In the genomic region with DNA sequence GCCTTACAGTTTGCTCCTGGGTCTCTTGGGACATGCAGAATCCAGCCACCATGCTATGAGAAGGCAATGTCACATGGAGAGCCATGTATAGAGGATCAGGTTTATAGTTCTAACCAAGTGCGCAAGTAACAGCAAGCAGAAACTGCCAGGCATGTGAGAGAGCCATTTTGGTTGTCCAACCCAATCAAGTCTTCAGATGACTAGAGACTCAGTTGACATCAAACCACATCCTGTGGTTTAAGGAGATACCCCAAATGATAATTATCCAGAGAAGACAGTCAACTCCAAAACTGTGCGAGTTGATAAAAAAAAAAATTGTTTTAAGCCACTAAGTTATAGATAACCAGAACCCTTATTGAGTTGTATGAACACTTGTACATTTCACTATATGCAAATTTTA, we compare ENCODE assay signal across 25 cellular contexts. TPM values are rescaled to one million over a fixed set of nuclear protein-coding genes. Genes with fewer than 3 reads are reported as not detected.
"Had no signal": no experiment of that assay in that cellular context is flagged by ENCODE, and none has a peak within 500 bp of the region (broad histone marks: within the 10 kb centered on the region; RNA-seq: fewer than 3 reads in every experiment).

No MANE protein-coding gene starts in this region.

- ATAC-seq: activated naive CD8-positive, alpha-beta T cell treated with anti-CD3 and anti-CD28 coated beads, Interleukin-2, amount 50 U/mL, for 24 hours; activated T-cell treated with anti-CD3 and anti-CD28 coated beads, Interleukin-2, amount 50 U/mL, for 4 hours; body of pancreas; PC-3; SK-N-SH treated with all-trans-retinoic acid at 6 μM for 48 hours had no signal

- H3K4me3 Mint-ChIP-seq: activated CD4-positive, alpha-beta memory T cell treated with anti-CD3 and anti-CD28 coated beads for 36 hours; activated naive CD8-positive, alpha-beta T cell treated with anti-CD3 and anti-CD28 coated beads, Interleukin-2, amount 50 U/mL, for 24 hours; activated T-cell treated with anti-CD3 and anti-CD28 coated beads, Interleukin-2, amount 50 U/mL, for 4 hours; T-helper 2 cell treated with Interferon-gamma antibody and Interleukin-4, amounts not matched to agents 5 μg/mL and 100 μg/mL, for 36 hours had no signal

- H3K9me3 Mint-ChIP-seq: activated CD4-positive, alpha-beta memory T cell treated with anti-CD3 and anti-CD28 coated beads for 36 hours; activated naive CD8-positive, alpha-beta T cell treated with anti-CD3 and anti-CD28 coated beads, Interleukin-2, amount 50 U/mL, for 24 hours; activated T-cell treated with anti-CD3 and anti-CD28 coated beads, Interleukin-2, amount 50 U/mL, for 4 hours; activated T-helper 2 cell treated with anti-CD3 and anti-CD28 coated beads, Interferon-gamma antibody, Interleukin-2, Interleukin-4, amounts not matched to agents 10 μg/mL and 5 μg/mL and 100 μg/mL, durations not matched to agents 14 hours and 24 hours and 36 hours had no signal

- H3K27me3 Mint-ChIP-seq: activated CD4-positive, alpha-beta memory T cell treated with anti-CD3 and anti-CD28 coated beads for 36 hours had no signal

- H3K27ac Mint-ChIP-seq: activated CD4-positive, alpha-beta memory T cell treated with anti-CD3 and anti-CD28 coated beads for 36 hours; activated naive CD8-positive, alpha-beta T cell treated with anti-CD3 and anti-CD28 coated beads, Interleukin-2, amount 50 U/mL, for 24 hours; activated T-helper 2 cell treated with anti-CD3 and anti-CD28 coated beads, Interferon-gamma antibody, Interleukin-2, Interleukin-4, amounts not matched to agents 10 μg/mL and 5 μg/mL and 100 μg/mL, durations not matched to agents 14 hours and 24 hours and 36 hours; T-helper 2 cell treated with Interferon-gamma antibody and Interleukin-4, amounts not matched to agents 5 μg/mL and 100 μg/mL, for 36 hours had no signal

- H3K36me3 Mint-ChIP-seq: activated CD4-positive, alpha-beta memory T cell treated with anti-CD3 and anti-CD28 coated beads for 36 hours had no signal

- DNase-seq: activated CD4-positive, alpha-beta memory T cell treated with anti-CD3 and anti-CD28 coated beads for 36 hours; activated CD4-positive, alpha-beta T cell treated with anti-CD3 and anti-CD28 coated beads for 4 hours; activated CD4-positive, CD25-positive, alpha-beta regulatory T cell; activated gamma-delta T cell treated with Interleukin-2 at 50 U/mL for 16 hours; activated naive CD4-positive, alpha-beta T cell treated with anti-CD3 and anti-CD28 coated beads, Interleukin-2, amount 50 U/mL, for 16 hours; activated naive CD8-positive, alpha-beta T cell treated with anti-CD3 and anti-CD28 coated beads, Interleukin-2, amount 50 U/mL, for 24 hours; activated T-cell treated with anti-CD3 and anti-CD28 coated beads, Interleukin-2, amount 50 U/mL, for 4 hours; amniotic stem cell; body of pancreas; KG1; MM.1S; NCI-H1105; NCI-H1436; NCI-H1694 treated with DMSO at 0.1 percent for 48 hours; NCI-H2029 treated with DMSO at 0.1 percent for 48 hours; NCI-H345; NCI-H510A; NCI-H69; PC-3; SHP77; SW 1271 had no signal

- H3K4me1 Mint-ChIP-seq: activated naive CD8-positive, alpha-beta T cell treated with anti-CD3 and anti-CD28 coated beads, Interleukin-2, amount 50 U/mL, for 24 hours had no signal

RNA-seq across cellular contexts. Expression of a gene that starts 40.2 kb away (rescaled TPM):
- total RNA-seq: ascending aorta had no signal
